14 cellular contexts compared by ENCODE assay signal in the genomic region with DNA sequence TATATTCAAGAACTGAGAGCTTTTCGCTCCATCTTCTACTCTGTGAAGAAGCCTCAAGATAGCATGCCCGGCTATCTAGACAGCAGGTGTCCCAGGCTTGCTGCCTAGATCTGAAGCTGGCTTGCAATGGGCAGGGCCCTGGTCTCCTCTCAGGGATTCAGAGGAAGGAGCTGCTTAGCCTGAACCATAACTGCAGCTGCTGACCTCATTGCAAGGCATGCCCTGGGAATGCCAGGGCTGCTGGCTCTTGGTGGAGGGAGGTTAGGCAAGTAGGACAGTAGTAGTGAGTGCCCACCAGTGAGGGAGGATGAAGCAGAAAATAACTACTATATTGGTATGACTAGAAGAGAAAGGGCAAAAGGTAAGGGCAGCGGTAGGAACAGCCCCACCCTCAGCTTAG. TPM values are rescaled to one million over a fixed set of nuclear protein-coding genes. Genes with fewer than 3 reads are reported as not detected.
DNase-seq lines count a peak whose midpoint lies in the region; ATAC-seq and TF ChIP-seq lines count a peak whose summit lies in the region.
"Had no signal": no experiment of that assay in that cellular context is flagged by ENCODE, and none has a peak within 500 bp of the region (broad histone marks: within the 10 kb centered on the region; RNA-seq: fewer than 3 reads in every experiment).

No MANE protein-coding gene starts in this region.

- intact Hi-C loops in Calu3 (cut with micrococcal nuclease; ENCODE audit: unreplicated experiment): no loop called here

- no peak overlapping the region for H3K4me3 Mint-ChIP-seq in T-helper 2 cell treated with Interferon-gamma antibody and Interleukin-4, amounts not matched to agents 5 μg/mL and 100 μg/mL, for 36 hours
- no peak overlapping the region for H3K4me3 Mint-ChIP-seq in activated CD4-positive, alpha-beta memory T cell treated with anti-CD3 and anti-CD28 coated beads, Interleukin-2, amount 10 ng/mL, durations not matched to agents 7 days and 5 days
- peak overlapping the region in 4 of 5 donors; percentile 23 to 64 (median 38) for H3K4me3 Mint-ChIP-seq in immature natural killer cell
- H3K4me3 Mint-ChIP-seq in stimulated activated memory B cell treated with anti-CD40 and anti-IgM and Interleukin-4, amounts not matched to agents 10 μg/mL and 1 μg/mL and 100 μg/mL, for 72 hours: no peak overlapping the region
- H3K4me3 Mint-ChIP-seq in Calu3 (ENCODE audit: low read depth, unreplicated experiment): no peak overlapping the region

- CTCF ChIA-PET in activated CD4-positive, alpha-beta memory T cell treated with anti-CD3 and anti-CD28 coated beads, Interleukin-2, amount 10 ng/mL, durations not matched to agents 7 days and 5 days (lab: Charles Lee): interaction anchor here (0.6 to 0.7 kb wide), 2 partner anchors 50 to 938 kb away, joined by 3 to 4 read pairs; no protein-coding TSS in a partner anchor
- CTCF ChIA-PET in Calu3 (lab: Charles Lee): interaction anchor here (0.7 kb wide), 1 partner anchor 62 kb away, joined by 4 read pairs; no protein-coding TSS in a partner anchor

- no peak for ATAC-seq in stimulated activated memory B cell treated with anti-CD40 and anti-IgM and Interleukin-4, amounts not matched to agents 10 μg/mL and 1 μg/mL and 100 μg/mL, for 72 hours
- ATAC-seq in GM19463 (IDR thresholded peaks at IDR 0.05; ENCODE audit: unreplicated experiment) (no peak), GM19395 (IDR thresholded peaks at IDR 0.05; ENCODE audit: unreplicated experiment) (no peak)
- ATAC-seq: PC-3 had no signal

- H3K9me3 Mint-ChIP-seq in T-helper 2 cell treated with Interferon-gamma antibody and Interleukin-4, amounts not matched to agents 5 μg/mL and 100 μg/mL, for 36 hours: peaks cover 4% of the 10 kb centered on the region
- H3K9me3 Mint-ChIP-seq in activated CD4-positive, alpha-beta memory T cell treated with anti-CD3 and anti-CD28 coated beads, Interleukin-2, amount 10 ng/mL, durations not matched to agents 7 days and 5 days: no peaks in the 10 kb centered on the region
- H3K9me3 Mint-ChIP-seq in immature natural killer cell (peaks cover 0 to 2% (median 0%) of the 10 kb centered on the region in 6 donors), Calu3 (ENCODE audit: low read depth, unreplicated experiment) (no peaks in the 10 kb centered on the region)
- H3K9me3 Mint-ChIP-seq in stimulated activated memory B cell treated with anti-CD40 and anti-IgM and Interleukin-4, amounts not matched to agents 10 μg/mL and 1 μg/mL and 100 μg/mL, for 72 hours: no peaks in the 10 kb centered on the region

- BruUV-seq in Calu3 (replicated peaks; lab: Mats Ljungman, UMichigan): no TSS peak

- POLR2A ChIA-PET in activated CD4-positive, alpha-beta memory T cell treated with anti-CD3 and anti-CD28 coated beads, Interleukin-2, amount 10 ng/mL, durations not matched to agents 7 days and 5 days (lab: Charles Lee): interaction anchor here (0.9 to 2.1 kb wide), 5 partner anchors 8 to 27 kb away, joined by 3 to 7 read pairs (median 4); no protein-coding TSS in a partner anchor

- no peak for DNase-seq in T-helper 2 cell treated with Interferon-gamma antibody and Interleukin-4, amounts not matched to agents 5 μg/mL and 100 μg/mL, for 36 hours (ENCODE audit: low spot score)
- DNase-seq in T-helper 2 cell (no peak), immature natural killer cell (no peak), Calu3 (no peak)
- DNase-seq in activated CD4-positive, alpha-beta memory T cell treated with anti-CD3 and anti-CD28 coated beads, Interleukin-2, amount 10 ng/mL, durations not matched to agents 7 days and 5 days: no peak
- DNase-seq: 8988T; activated CD4-positive, alpha-beta T cell treated with anti-CD3 and anti-CD28 coated beads for 1 hour; H7; NCI-H146; PC-3; stimulated activated CD4-positive, alpha-beta T cell treated with anti-CD3 and anti-CD28 coated beads, Interleukin-1b, Interleukin-23, amount 100 ng/mL, for 48 hours had no signal

- peaks cover 22% of the 10 kb centered on the region for H3K4me1 Mint-ChIP-seq in T-helper 2 cell treated with Interferon-gamma antibody and Interleukin-4, amounts not matched to agents 5 μg/mL and 100 μg/mL, for 36 hours (ENCODE audit: low read depth)
- peaks cover 43% of the 10 kb centered on the region for H3K4me1 Mint-ChIP-seq in activated CD4-positive, alpha-beta memory T cell treated with anti-CD3 and anti-CD28 coated beads, Interleukin-2, amount 10 ng/mL, durations not matched to agents 7 days and 5 days
- H3K4me1 Mint-ChIP-seq in immature natural killer cell: peaks cover 69 to 87% of the 10 kb centered on the region in 2 donors
- peaks cover 58% of the 10 kb centered on the region for H3K4me1 Mint-ChIP-seq in stimulated activated memory B cell treated with anti-CD40 and anti-IgM and Interleukin-4, amounts not matched to agents 10 μg/mL and 1 μg/mL and 100 μg/mL, for 72 hours
- H3K4me1 Mint-ChIP-seq in Calu3 (ENCODE audit: low read depth, unreplicated experiment): no peaks in the 10 kb centered on the region

- peaks cover 54% of the 10 kb centered on the region for H3K36me3 Mint-ChIP-seq in T-helper 2 cell treated with Interferon-gamma antibody and Interleukin-4, amounts not matched to agents 5 μg/mL and 100 μg/mL, for 36 hours (ENCODE audit: low read depth)
- H3K36me3 Mint-ChIP-seq in activated CD4-positive, alpha-beta memory T cell treated with anti-CD3 and anti-CD28 coated beads, Interleukin-2, amount 10 ng/mL, durations not matched to agents 7 days and 5 days (ENCODE audit: low read depth): peaks cover 74% of the 10 kb centered on the region
- H3K36me3 Mint-ChIP-seq in immature natural killer cell: peaks cover 24 to 48% (median 29%) of the 10 kb centered on the region in 3 donors
- peaks cover 53% of the 10 kb centered on the region for H3K36me3 Mint-ChIP-seq in stimulated activated memory B cell treated with anti-CD40 and anti-IgM and Interleukin-4, amounts not matched to agents 10 μg/mL and 1 μg/mL and 100 μg/mL, for 72 hours
- H3K36me3 Mint-ChIP-seq in Calu3 (ENCODE audit: insufficient read depth, unreplicated experiment): no peaks in the 10 kb centered on the region

- H3K27ac Mint-ChIP-seq in T-helper 2 cell treated with Interferon-gamma antibody and Interleukin-4, amounts not matched to agents 5 μg/mL and 100 μg/mL, for 36 hours: peak overlapping the region; percentile 22
- H3K27ac Mint-ChIP-seq in activated CD4-positive, alpha-beta memory T cell treated with anti-CD3 and anti-CD28 coated beads, Interleukin-2, amount 10 ng/mL, durations not matched to agents 7 days and 5 days: peak overlapping the region; percentile 56
- H3K27ac Mint-ChIP-seq in immature natural killer cell (peak overlapping the region; percentile 25 to 93 (median 82)), Calu3 (ENCODE audit: unreplicated experiment) (no peak overlapping the region)
- H3K27ac Mint-ChIP-seq in stimulated activated memory B cell treated with anti-CD40 and anti-IgM and Interleukin-4, amounts not matched to agents 10 μg/mL and 1 μg/mL and 100 μg/mL, for 72 hours: peak overlapping the region; percentile 64

- no peak for TF ChIP-seq CTCF in Calu3 (IDR thresholded peaks at IDR 0.05; ENCODE audit: unreplicated experiment)

- no peaks in the 10 kb centered on the region for H3K27me3 Mint-ChIP-seq in T-helper 2 cell treated with Interferon-gamma antibody and Interleukin-4, amounts not matched to agents 5 μg/mL and 100 μg/mL, for 36 hours (ENCODE audit: low read depth)
- H3K27me3 Mint-ChIP-seq in activated CD4-positive, alpha-beta memory T cell treated with anti-CD3 and anti-CD28 coated beads, Interleukin-2, amount 10 ng/mL, durations not matched to agents 7 days and 5 days: no peaks in the 10 kb centered on the region
- H3K27me3 Mint-ChIP-seq in immature natural killer cell (ENCODE audit: low read depth in 3 of 3) (peaks cover 0 to 1% (median 0%) of the 10 kb centered on the region in 3 donors), Calu3 (ENCODE audit: unreplicated experiment) (no peaks in the 10 kb centered on the region)
- H3K27me3 Mint-ChIP-seq in stimulated activated memory B cell treated with anti-CD40 and anti-IgM and Interleukin-4, amounts not matched to agents 10 μg/mL and 1 μg/mL and 100 μg/mL, for 72 hours: no peaks in the 10 kb centered on the region

RNA-seq across cellular contexts. Expression of gene SLC35B1, which starts 21.3 kb away (rescaled TPM):
- 10 to 100 TPM; 50.4 TPM for total RNA-seq in activated CD4-positive, alpha-beta memory T cell treated with anti-CD3 and anti-CD28 coated beads, Interleukin-2, amount 10 ng/mL, durations not matched to agents 7 days and 5 days
- 10 to 100 TPM; 40.5 to 69.0 (median 53.3) TPM for polyA plus RNA-seq in immature natural killer cell
- total RNA-seq in Calu3 (2022): 117 and 127 TPM in 2 replicates

RNA-seq across cellular contexts. Expression of gene FAM117A, which starts 34.9 kb away (rescaled TPM):
- 10 to 100 TPM; 61.0 to 62.0 TPM for total RNA-seq in activated CD4-positive, alpha-beta memory T cell treated with anti-CD3 and anti-CD28 coated beads, Interleukin-2, amount 10 ng/mL, durations not matched to agents 7 days and 5 days
- polyA plus RNA-seq in immature natural killer cell: 10 to 100 TPM; 35.3 to 68.0 (median 35.9) TPM
- total RNA-seq in Calu3 (2022): 14.2 and 14.9 TPM in 2 replicates

RNA-seq across cellular contexts. Expression of gene SPOP, which starts 51.2 kb away (rescaled TPM):
- total RNA-seq in activated CD4-positive, alpha-beta memory T cell treated with anti-CD3 and anti-CD28 coated beads, Interleukin-2, amount 10 ng/mL, durations not matched to agents 7 days and 5 days: 10 to 100 TPM; 52.2 to 57.8 TPM
- 100 to 1,000 TPM in 2 of 3 donors, 10 to 100 TPM in 1; 64.9 to 180 (median 105) TPM for polyA plus RNA-seq in immature natural killer cell
- total RNA-seq in Calu3 (2022): 79.0 and 79.9 TPM in 2 replicates

RNA-seq across cellular contexts. Expression of gene KAT7, which starts 59.4 kb away (rescaled TPM):
- total RNA-seq in activated CD4-positive, alpha-beta memory T cell treated with anti-CD3 and anti-CD28 coated beads, Interleukin-2, amount 10 ng/mL, durations not matched to agents 7 days and 5 days: 10 to 100 TPM; 79.8 to 80.2 TPM
- 10 to 100 TPM; 32.3 to 67.2 (median 37.9) TPM for polyA plus RNA-seq in immature natural killer cell
- 90.6 and 96.7 TPM in 2 replicates for total RNA-seq in Calu3 (2022)

Comparison
In these comparisons a context has a peak if more than half of its experiments do, and no peak if none do; other contexts are left out.
1. H3K4me3 Mint-ChIP-seq: peak in immature natural killer cell (4 of 5); none in T-helper 2 cell treated with Interferon-gamma antibody and Interleukin-4, amounts not matched to agents 5 μg/mL and 100 μg/mL, for 36 hours (single experiment), activated CD4-positive, alpha-beta memory T cell treated with anti-CD3 and anti-CD28 coated beads, Interleukin-2, amount 10 ng/mL, durations not matched to agents 7 days and 5 days (single experiment), stimulated activated memory B cell treated with anti-CD40 and anti-IgM and Interleukin-4, amounts not matched to agents 10 μg/mL and 1 μg/mL and 100 μg/mL, for 72 hours (single experiment) and Calu3 (single experiment).